ENCODE assay signal across 8 cellular contexts in genomic region chr6:107712523-107713213, GRCh38.
DNase-seq lines count a peak whose midpoint lies in the region; ATAC-seq and TF ChIP-seq lines count a peak whose summit lies in the region.

No MANE protein-coding gene starts in this region.

- peak overlapping the region; percentile 78 for H3K4me3 Mint-ChIP-seq in central memory CD8-positive, alpha-beta T cell

- peaks cover 9% of the 10 kb centered on the region for H3K4me1 ChIP-seq in testis

- ATAC-seq in central memory CD8-positive, alpha-beta T cell (replicated peaks; ENCODE audit: extremely low read depth, poor library complexity, severe bottlenecking): peak; percentile 29
- no peak for ATAC-seq in GM18870 (IDR thresholded peaks at IDR 0.05; ENCODE audit: unreplicated experiment)
- ATAC-seq in GM18867 (IDR thresholded peaks at IDR 0.05; ENCODE audit: unreplicated experiment): no peak

- TF ChIP-seq POLR2A in testis (IDR thresholded peaks at IDR 0.05): no peak

- DNase-seq in GM12865 (ENCODE audit: low read depth): peak; percentile 28
- peak; percentile 29 for DNase-seq in MV-4-11 (lab: John Stamatoyannopoulos, UW)
- no peak for DNase-seq in central memory CD8-positive, alpha-beta T cell (ENCODE audit: low spot score in 2 of 2)
- DNase-seq in pons (ENCODE audit: low spot score): peak; percentile 1
- no peak for DNase-seq in kidney glomerular epithelial cell (lab: John Stamatoyannopoulos, UW)
- DNase-seq in testis: no peak

- H3K27ac ChIP-seq in testis: no peak overlapping the region

- no peaks in the 10 kb centered on the region for H3K36me3 ChIP-seq in testis (ENCODE audit: low read depth, missing control alignments)

- H3K27ac Mint-ChIP-seq in central memory CD8-positive, alpha-beta T cell (ENCODE audit: low read depth): peak overlapping the region; percentile 88

- no peaks in the 10 kb centered on the region for H3K27me3 ChIP-seq in testis

- peaks cover 24% of the 10 kb centered on the region for H3K36me3 Mint-ChIP-seq in central memory CD8-positive, alpha-beta T cell (ENCODE audit: insufficient read depth)

- 41 to 60% methylated on average over 7 of the region's 7 CpGs for WGBS in testis, 2 donors

- intact Hi-C loops in testis (cut with DNase I; ENCODE audit: low total_unique reads): no loop called here

- H3K4me3 ChIP-seq in GM12865 (ENCODE audit: low read depth, low read length) (no peak overlapping the region), testis (no peak overlapping the region)

- H3K9me3 ChIP-seq in testis: no peaks in the 10 kb centered on the region

- peaks cover 64% of the 10 kb centered on the region for H3K4me1 Mint-ChIP-seq in central memory CD8-positive, alpha-beta T cell

- H3K9me3 Mint-ChIP-seq in central memory CD8-positive, alpha-beta T cell: no peaks in the 10 kb centered on the region

- no peaks in the 10 kb centered on the region for H3K27me3 Mint-ChIP-seq in central memory CD8-positive, alpha-beta T cell

- TF ChIP-seq CTCF in GM12865 (IDR thresholded peaks at IDR 0.05; ENCODE audit: insufficient read depth, low read depth, low read length, missing control alignments) (no peak), testis (IDR thresholded peaks at IDR 0.05) (no peak)

Comparison
In these comparisons a context has a peak if more than half of its experiments do, and no peak if none do; other contexts are left out.
1. DNase-seq: peak in GM12865 (single experiment), MV-4-11 (single experiment) and pons (single experiment); none in central memory CD8-positive, alpha-beta T cell (0 of 2), kidney glomerular epithelial cell (single experiment) and testis (single experiment).